Comparison of ENCODE assay signal across 17 cellular contexts in the genomic region with DNA sequence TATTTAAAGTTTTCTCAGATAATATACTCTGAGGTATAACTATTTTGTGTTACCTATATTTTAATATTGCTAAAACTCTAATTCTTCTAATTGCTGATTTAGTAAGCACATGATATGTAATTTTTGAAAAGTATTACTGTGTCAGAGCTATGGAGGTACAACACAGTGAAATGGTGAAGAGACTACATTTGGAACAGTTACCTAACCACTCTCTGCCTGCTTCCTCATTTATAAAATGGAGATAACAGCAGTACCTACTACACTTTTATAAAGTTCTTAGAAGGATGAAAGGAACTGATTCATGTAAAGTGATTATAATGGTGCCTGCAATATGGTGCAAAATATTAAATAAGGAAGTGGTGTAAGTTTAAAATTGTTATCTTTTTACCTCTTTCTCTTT.
"Had no signal": no experiment of that assay in that cellular context is flagged by ENCODE, and none has a peak within 500 bp of the region (broad histone marks: within the 10 kb centered on the region; RNA-seq: fewer than 3 reads in every experiment).

No MANE protein-coding gene starts in this region.

- H3K27ac ChIP-seq: adrenal gland, epithelial cell of prostate, right atrium auricular region, skin epidermis had no signal

- DNase-seq: activated B cell treated with CpG ODN at 0.5 μM for 24 hours; activated CD4-positive, alpha-beta T cell treated with anti-CD3 and anti-CD28 coated beads for 48 hours; activated CD8-positive, alpha-beta memory T cell treated with anti-CD3 and anti-CD28 coated beads, Interleukin-2, amount 50 U/mL, for 4 hours; activated CD8-positive, alpha-beta T cell treated with anti-CD3 and anti-CD28 coated beads, Interleukin-2, amount 10 ng/mL, durations not matched to agents 7 days and 5 days; activated effector memory CD4-positive, alpha-beta T cell treated with anti-CD3 and anti-CD28 coated beads, Interleukin-2, amount 50 U/mL, for 16 hours; activated T-cell treated with anti-CD3 and anti-CD28 coated beads, Interleukin-2, amount 50 U/mL, for 48 hours; adrenal gland; foreskin melanocyte; immature natural killer cell; mesendoderm; nephron progenitor cell; stimulated activated CD4-positive, alpha-beta T cell treated with anti-CD3 and anti-CD28 coated beads, Interleukin-4, amount 100 ng/mL, for 4 hours; stimulated activated CD8-positive, alpha-beta memory T cell treated with anti-CD3 and anti-CD28 coated beads, Interleukin-4, amount 100 ng/mL, for 48 hours; stimulated activated naive CD8-positive, alpha-beta T cell treated with anti-CD3 and anti-CD28 coated beads, Interleukin-15, Interleukin-2, amounts not matched to agents 100 U/mL and 50 U/mL, for 24 hours had no signal

- H3K9me3 ChIP-seq: adrenal gland, right atrium auricular region had no signal

- H3K4me3 ChIP-seq: adrenal gland, right atrium auricular region, skin epidermis had no signal

- H3K27me3 ChIP-seq: adrenal gland, right atrium auricular region had no signal

- ATAC-seq: activated CD8-positive, alpha-beta T cell treated with anti-CD3 and anti-CD28 coated beads, Interleukin-2, amount 10 ng/mL, durations not matched to agents 7 days and 5 days; stimulated activated naive CD8-positive, alpha-beta T cell treated with anti-CD3 and anti-CD28 coated beads, Interleukin-15, Interleukin-2, amounts not matched to agents 100 U/mL and 50 U/mL, for 24 hours had no signal

- H3K4me1 ChIP-seq: adrenal gland, right atrium auricular region had no signal
